In genomic region chr12:96195845-96196451, GRCh38 we compare ENCODE assay signal across 8 cellular contexts. TPM values are rescaled to one million over a fixed set of nuclear protein-coding genes. Genes with fewer than 3 reads are reported as not detected.
DNase-seq lines count a peak whose midpoint lies in the region; ATAC-seq and TF ChIP-seq lines count a peak whose summit lies in the region.

No MANE protein-coding gene starts in this region.

- DNase-seq in GM12865 (ENCODE audit: low read depth) (no peak), left ventricle myocardium superior (no peak), NCI-H1105 treated with DMSO at 0.1 percent for 48 hours (lab: John Stamatoyannopoulos, UW) (no peak)

- ATAC-seq in left ventricle myocardium superior (peak; percentile 29), HG02970 (IDR thresholded peaks at IDR 0.05; ENCODE audit: low FRiP score, unreplicated experiment) (no peak), HG02623 (IDR thresholded peaks at IDR 0.05; ENCODE audit: unreplicated experiment) (no peak)

- H3K27me3 Mint-ChIP-seq in activated naive CD8-positive, alpha-beta T cell: no peaks in the 10 kb centered on the region

- peak overlapping the region; percentile 98 for H3K27ac Mint-ChIP-seq in activated naive CD8-positive, alpha-beta T cell

- peak overlapping the region; percentile 99 for H3K9ac ChIP-seq in skeletal muscle satellite cell (ENCODE audit: low read depth, low read length)

- intact Hi-C loops in left ventricle myocardium superior (cut with micrococcal nuclease): no loop called here

- peaks cover 3% of the 10 kb centered on the region for H3K36me3 Mint-ChIP-seq in activated naive CD8-positive, alpha-beta T cell

- peaks cover 59% of the 10 kb centered on the region for H3K4me1 Mint-ChIP-seq in activated naive CD8-positive, alpha-beta T cell (ENCODE audit: low read depth)

- H3K4me3 ChIP-seq in GM12865 (ENCODE audit: low read depth, low read length): peak overlapping the region; percentile 49
- peak overlapping the region; percentile 97 for H3K4me3 ChIP-seq in skeletal muscle satellite cell (ENCODE audit: low read length)

- H3K27me3 ChIP-seq in skeletal muscle satellite cell (ENCODE audit: control insufficient read depth, insufficient read depth, low read length): no peaks in the 10 kb centered on the region

- H3K4me1 ChIP-seq in skeletal muscle satellite cell (ENCODE audit: control insufficient read depth, insufficient read depth, low read length): peaks cover 35% of the 10 kb centered on the region

- H3K4me2 ChIP-seq in skeletal muscle satellite cell (ENCODE audit: low read length): peak overlapping the region; percentile 87

- H3K4me3 Mint-ChIP-seq in activated naive CD8-positive, alpha-beta T cell: peak overlapping the region; percentile 94

- no peak for TF ChIP-seq CTCF in GM12865 (IDR thresholded peaks at IDR 0.05; ENCODE audit: insufficient read depth, low read depth, low read length, missing control alignments)

- H3K9me3 ChIP-seq in skeletal muscle satellite cell (replicated peaks; ENCODE audit: low read length): no peaks in the 10 kb centered on the region

- peaks cover 6% of the 10 kb centered on the region for H3K36me3 ChIP-seq in skeletal muscle satellite cell (ENCODE audit: insufficient read depth, low read length)

- H3K9me3 Mint-ChIP-seq in activated naive CD8-positive, alpha-beta T cell (ENCODE audit: low read depth): no peaks in the 10 kb centered on the region

TF ChIP-seq in PFSK-1, 5 proteins besides CTCF, POLR2A, EP300 and RAD21:
- TF ChIP-seq TAF1 (IDR thresholded peaks at IDR 0.05; ENCODE audit: borderline replicate concordance, insufficient read depth, low read length) (no peak), REST (IDR thresholded peaks at IDR 0.05; ENCODE audit: insufficient read depth in 1 of 2, low read depth in 2 of 2, low read length in 2 of 2) (peak in 1 of 2 experiments; percentile 76; a peak in 2 of 4 replicates), POLR2AphosphoS5 (IDR thresholded peaks at IDR 0.05; ENCODE audit: low read depth, low read length) (no peak), SIN3A (IDR thresholded peaks at IDR 0.05; ENCODE audit: borderline replicate concordance, insufficient read depth, low read length) (peak; percentile 96; the same call in 1 of the 2 replicates), FOXP2 (optimal IDR thresholded peaks at IDR 0.05; ENCODE audit: borderline replicate concordance, extremely low read depth, extremely low read length, insufficient read depth) (no peak)

RNA-seq across cellular contexts. Expression of gene ELK3, which starts 1.8 kb away (rescaled TPM):
- 41.7 TPM for polyA plus RNA-seq in PFSK-1 (2012; ENCODE audit: insufficient read length, low read depth)
- 21.1 TPM for total RNA-seq in left ventricle myocardium superior
- 46.6 and 58.5 TPM in 2 replicates for total RNA-seq in skeletal muscle satellite cell (2012; rRNA removed)
